Comparison of ENCODE assay signal across 17 cellular contexts in the genomic region with DNA sequence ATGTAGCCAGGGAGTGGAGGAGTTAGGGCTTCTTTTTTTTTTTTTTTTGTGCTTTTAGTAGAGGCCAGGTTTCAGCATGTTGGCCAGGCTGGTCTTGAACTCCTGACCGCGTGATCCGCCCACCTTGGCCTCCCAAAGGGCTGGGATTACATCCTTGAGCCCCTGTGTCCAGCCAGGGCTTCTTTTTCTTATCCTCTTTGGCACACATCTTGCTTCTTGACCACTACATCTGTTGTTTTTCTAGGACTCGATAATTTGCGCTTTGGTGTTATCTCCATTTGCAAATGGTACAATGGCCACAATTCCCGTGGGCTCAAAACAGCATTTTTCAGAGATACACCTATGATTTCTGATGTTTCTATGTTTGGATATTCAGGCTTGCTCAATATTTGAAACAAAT. TPM values are rescaled to one million over a fixed set of nuclear protein-coding genes. Genes with fewer than 3 reads are reported as not detected.
A peak's percentile ranks its signal among the peaks of the same experiment; 100 is the strongest.
DNase-seq lines count a peak whose midpoint lies in the region; ATAC-seq and TF ChIP-seq lines count a peak whose summit lies in the region.
"Had no signal": no experiment of that assay in that cellular context is flagged by ENCODE, and none has a peak within 500 bp of the region (broad histone marks: within the 10 kb centered on the region; RNA-seq: fewer than 3 reads in every experiment).

No MANE protein-coding gene starts in this region.

- no peak for DNase-seq in activated naive CD8-positive, alpha-beta T cell treated with anti-CD3 and anti-CD28 coated beads for 36 hours
- DNase-seq in ascending aorta (ENCODE audit: low spot score in 2 of 2): no peak
- DNase-seq in stimulated activated naive B cell treated with anti-CD40 and anti-IgM and Interleukin-4, amounts not matched to agents 10 μg/mL and 1 μg/mL and 100 μg/mL, for 72 hours: no peak
- no peak for DNase-seq in esophagus muscularis mucosa (ENCODE audit: extremely low spot score)
- no peak for DNase-seq in activated effector memory CD4-positive, alpha-beta T cell treated with Interleukin-2 at 50 U/mL for 16 hours
- DNase-seq: activated CD4-positive, CD25-positive, alpha-beta regulatory T cell treated with anti-CD3 and anti-CD28 coated beads, Interleukin-2, amount 50 U/mL, for 72 hours; activated T-cell treated with anti-CD3 and anti-CD28 coated beads, Interleukin-2, amount 50 U/mL, for 48 hours; cerebellar nuclear complex; DMS79; mammary epithelial cell; NCI-H69; testis had no signal

- TF ChIP-seq EP300 in esophagus muscularis mucosa (IDR thresholded peaks at IDR 0.05): no peak

- 84% methylated on average over 6 of the region's 6 CpGs for WGBS in esophagus muscularis mucosa

- peak overlapping the region in 1 of 2 donors; percentile 24 for H3K27ac ChIP-seq in ascending aorta
- H3K27ac ChIP-seq in iPS-20b (ENCODE audit: low read length): no peak overlapping the region
- no peak overlapping the region for H3K27ac ChIP-seq in esophagus muscularis mucosa (replicated peaks in 1 of 4)
- H3K27ac ChIP-seq: testis had no signal

- peaks cover 56% of the 10 kb centered on the region for H3K4me1 Mint-ChIP-seq in activated naive CD8-positive, alpha-beta T cell (ENCODE audit: low read depth)
- peaks cover 40% of the 10 kb centered on the region for H3K4me1 Mint-ChIP-seq in activated naive CD8-positive, alpha-beta T cell treated with anti-CD3 and anti-CD28 coated beads for 36 hours
- peaks cover 30 to 67% of the 10 kb centered on the region in 2 donors for H3K4me1 Mint-ChIP-seq in stimulated activated naive B cell treated with anti-CD40 and anti-IgM and Interleukin-4, amounts not matched to agents 10 μg/mL and 1 μg/mL and 100 μg/mL, for 72 hours

- intact Hi-C loops in ascending aorta (cut with DNase I) (no loop called here), esophagus muscularis mucosa (cut with DNase I) (no loop called here)

- peak overlapping the region; percentile 88; the same call in 1 of the 2 replicates for H3K9ac ChIP-seq in iPS-20b (ENCODE audit: low read depth, low read length)

- no peaks in the 10 kb centered on the region for H3K27me3 Mint-ChIP-seq in activated naive CD8-positive, alpha-beta T cell
- H3K27me3 Mint-ChIP-seq in activated naive CD8-positive, alpha-beta T cell treated with anti-CD3 and anti-CD28 coated beads for 36 hours: no peaks in the 10 kb centered on the region
- no peaks in the 10 kb centered on the region for H3K27me3 Mint-ChIP-seq in stimulated activated naive B cell treated with anti-CD40 and anti-IgM and Interleukin-4, amounts not matched to agents 10 μg/mL and 1 μg/mL and 100 μg/mL, for 72 hours

- H3K36me3 ChIP-seq in ascending aorta: peaks cover 8 to 12% of the 10 kb centered on the region in 2 donors
- peaks cover 65% of the 10 kb centered on the region for H3K36me3 ChIP-seq in iPS-20b (ENCODE audit: insufficient read depth, low read depth, low read length)
- H3K36me3 ChIP-seq in esophagus muscularis mucosa: peaks cover 0 to 30% (median 8%) of the 10 kb centered on the region in 4 donors

- H3K4me3 ChIP-seq in ascending aorta: peak overlapping the region; percentile 18 to 91
- peak overlapping the region; percentile 97 for H3K4me3 ChIP-seq in iPS-20b (ENCODE audit: low read length)
- peak overlapping the region in 2 of 4 donors; percentile 3 to 4 for H3K4me3 ChIP-seq in esophagus muscularis mucosa
- H3K4me3 ChIP-seq: testis had no signal

- H3K36me3 Mint-ChIP-seq in activated naive CD8-positive, alpha-beta T cell: peaks cover 37% of the 10 kb centered on the region
- H3K36me3 Mint-ChIP-seq in activated naive CD8-positive, alpha-beta T cell treated with anti-CD3 and anti-CD28 coated beads for 36 hours: peaks cover 56% of the 10 kb centered on the region
- H3K36me3 Mint-ChIP-seq in stimulated activated naive B cell treated with anti-CD40 and anti-IgM and Interleukin-4, amounts not matched to agents 10 μg/mL and 1 μg/mL and 100 μg/mL, for 72 hours: peaks cover 30 to 52% of the 10 kb centered on the region in 2 donors

- no peaks in the 10 kb centered on the region for H3K27me3 ChIP-seq in ascending aorta
- H3K27me3 ChIP-seq in iPS-20b (ENCODE audit: insufficient read depth, low read length): no peaks in the 10 kb centered on the region
- H3K27me3 ChIP-seq in esophagus muscularis mucosa: no peaks in the 10 kb centered on the region
- H3K27me3 ChIP-seq: testis had no signal

- TF ChIP-seq POLR2A in esophagus muscularis mucosa (IDR thresholded peaks at IDR 0.05; ENCODE audit: low read depth): no peak

- no peaks in the 10 kb centered on the region for H3K9me3 Mint-ChIP-seq in activated naive CD8-positive, alpha-beta T cell (ENCODE audit: low read depth)
- H3K9me3 Mint-ChIP-seq in activated naive CD8-positive, alpha-beta T cell treated with anti-CD3 and anti-CD28 coated beads for 36 hours: peaks cover 5% of the 10 kb centered on the region
- peaks cover 0 to 1% of the 10 kb centered on the region in 2 donors for H3K9me3 Mint-ChIP-seq in stimulated activated naive B cell treated with anti-CD40 and anti-IgM and Interleukin-4, amounts not matched to agents 10 μg/mL and 1 μg/mL and 100 μg/mL, for 72 hours

- no peak for ATAC-seq in stimulated activated naive B cell treated with anti-CD40 and anti-IgM and Interleukin-4, amounts not matched to agents 10 μg/mL and 1 μg/mL and 100 μg/mL, for 72 hours (replicated peaks)
- no peak for ATAC-seq in GM19467 (IDR thresholded peaks at IDR 0.05; ENCODE audit: unreplicated experiment)

- no peak overlapping the region for H3K27ac Mint-ChIP-seq in activated naive CD8-positive, alpha-beta T cell
- no peak overlapping the region for H3K27ac Mint-ChIP-seq in activated naive CD8-positive, alpha-beta T cell treated with anti-CD3 and anti-CD28 coated beads for 36 hours
- peak overlapping the region; percentile 83 for H3K27ac Mint-ChIP-seq in stimulated activated naive B cell treated with anti-CD40 and anti-IgM and Interleukin-4, amounts not matched to agents 10 μg/mL and 1 μg/mL and 100 μg/mL, for 72 hours

- peaks cover 14 to 17% of the 10 kb centered on the region in 2 donors for H3K4me1 ChIP-seq in ascending aorta
- H3K4me1 ChIP-seq in iPS-20b (ENCODE audit: insufficient read depth, low read length): peaks cover 31% of the 10 kb centered on the region; the same call in 1 of the 2 replicates
- H3K4me1 ChIP-seq in esophagus muscularis mucosa: peaks cover 13 to 68% (median 58%) of the 10 kb centered on the region in 4 donors

- TF ChIP-seq CTCF in ascending aorta (IDR thresholded peaks at IDR 0.05) (no peak), esophagus muscularis mucosa (IDR thresholded peaks at IDR 0.05) (no peak)

- H3K9me3 ChIP-seq in ascending aorta: no peaks in the 10 kb centered on the region
- no peaks in the 10 kb centered on the region for H3K9me3 ChIP-seq in iPS-20b (ENCODE audit: insufficient read depth, low read depth, low read length)
- no peaks in the 10 kb centered on the region for H3K9me3 ChIP-seq in esophagus muscularis mucosa
- H3K9me3 ChIP-seq: testis had no signal

- peak overlapping the region; percentile 38 for H3K4me3 Mint-ChIP-seq in activated naive CD8-positive, alpha-beta T cell
- H3K4me3 Mint-ChIP-seq in activated naive CD8-positive, alpha-beta T cell treated with anti-CD3 and anti-CD28 coated beads for 36 hours: no peak overlapping the region
- peak overlapping the region; percentile 53 to 55 for H3K4me3 Mint-ChIP-seq in stimulated activated naive B cell treated with anti-CD40 and anti-IgM and Interleukin-4, amounts not matched to agents 10 μg/mL and 1 μg/mL and 100 μg/mL, for 72 hours

RNA-seq across cellular contexts. Expression of gene SKIL, which starts 4.2 kb away (rescaled TPM):
- 10 to 100 TPM; 15.2 to 15.6 TPM for total RNA-seq in activated naive CD8-positive, alpha-beta T cell treated with anti-CD3 and anti-CD28 coated beads for 36 hours
- 30.2 TPM for total RNA-seq in ascending aorta
- 10 to 100 TPM; 34.7 to 54.4 (median 39.5) TPM for total RNA-seq in esophagus muscularis mucosa

RNA-seq across cellular contexts. Expression of gene CLDN11, which starts 57.0 kb away (rescaled TPM):
- total RNA-seq in activated naive CD8-positive, alpha-beta T cell treated with anti-CD3 and anti-CD28 coated beads for 36 hours: not detected
- total RNA-seq in ascending aorta (7.0 TPM), esophagus muscularis mucosa (1 to 10 TPM; 3.0 to 5.2 (median 3.6) TPM)
- total RNA-seq: A673, SK-MEL-5 had no signal
